ENCODE assay signal across 9 cellular contexts in genomic region chr9:95018099-95018927, GRCh38.
A peak's percentile ranks its signal among the peaks of the same experiment; 100 is the strongest.
DNase-seq lines count a peak whose midpoint lies in the region; ATAC-seq and TF ChIP-seq lines count a peak whose summit lies in the region.
"Had no signal": no experiment of that assay in that cellular context is flagged by ENCODE, and none has a peak within 500 bp of the region (broad histone marks: within the 10 kb centered on the region; RNA-seq: fewer than 3 reads in every experiment).

No MANE protein-coding gene starts in this region.

- peak; percentile 69 for ATAC-seq in GM21447 (IDR thresholded peaks at IDR 0.05; ENCODE audit: unreplicated experiment)

- intact Hi-C loops in spleen (cut with DNase I; ENCODE audit: low total_unique reads), result no loop called here

- H3K27me3 ChIP-seq in adipocyte (replicated peaks; ENCODE audit: control insufficient read depth, insufficient read depth, low read length) (no peaks in the 10 kb centered on the region), hepatocyte (no peaks in the 10 kb centered on the region), spleen (replicated peaks in 1 of 7) (no peaks in the 10 kb centered on the region)

- no peak overlapping the region for H2AFZ ChIP-seq in hepatocyte

- TF ChIP-seq CTCF in hepatocyte (IDR thresholded peaks at IDR 0.05; ENCODE audit: poor library complexity) (no peak), spleen (IDR thresholded peaks at IDR 0.05 in 8 of 11, conservative IDR thresholded peaks at IDR 0.05 in 3 of 11) (no peak)

- peaks cover 9% of the 10 kb centered on the region for H4K20me1 ChIP-seq in hepatocyte (ENCODE audit: insufficient read depth, poor library complexity, severe bottlenecking)

- H3K9ac ChIP-seq in adipocyte (ENCODE audit: low read length), result no peak overlapping the region

- peak overlapping the region; percentile 47 for H3K4me2 ChIP-seq in hepatocyte

- peak overlapping the region; percentile 28 for H3K4me3 ChIP-seq in adipocyte (ENCODE audit: low read length)
- no peak overlapping the region for H3K4me3 ChIP-seq in hepatocyte
- H3K4me3 ChIP-seq in spleen, result no peak overlapping the region

- WGBS in hepatocyte (ENCODE audit: low lambda C conversion rate, missing lambda C conversion rate), result 54% methylated on average over 11 of the region's 11 CpGs
- 40 to 52% (median 49%) methylated on average over 11 of the region's 11 CpGs for WGBS in spleen, 5 donors

- H3K79me2 ChIP-seq in hepatocyte, result peaks cover 100% of the 10 kb centered on the region

- H3K27ac ChIP-seq in hepatocyte (peak overlapping the region; percentile 69), spleen (peak overlapping the region in 7 of 8 donors; percentile 28 to 65 (median 43))

- H3K4me1 ChIP-seq in adipocyte (ENCODE audit: control insufficient read depth, insufficient read depth, low read length) (peaks cover 16% of the 10 kb centered on the region), hepatocyte (ENCODE audit: insufficient read depth) (peaks cover 28% of the 10 kb centered on the region), spleen (peaks cover 0 to 37% (median 19%) of the 10 kb centered on the region in 6 donors)

- no peaks in the 10 kb centered on the region for H3K9me2 ChIP-seq in hepatocyte (replicated peaks; ENCODE audit: insufficient read depth)

- H3K36me3 ChIP-seq in adipocyte (ENCODE audit: control insufficient read depth, insufficient read depth, low read length, severe bottlenecking) (peaks cover 67% of the 10 kb centered on the region), hepatocyte (replicated peaks; ENCODE audit: insufficient read depth, low read depth) (no peaks in the 10 kb centered on the region), spleen (peaks cover 0 to 49% (median 7%) of the 10 kb centered on the region in 6 donors)

- no peaks in the 10 kb centered on the region for H3K9me3 ChIP-seq in adipocyte (ENCODE audit: control insufficient read depth, low read length)
- no peaks in the 10 kb centered on the region for H3K9me3 ChIP-seq in hepatocyte (ENCODE audit: low read depth)
- H3K9me3 ChIP-seq in spleen, result no peaks in the 10 kb centered on the region

- peak; percentile 93 for DNase-seq in adipocyte (ENCODE audit: low read depth)
- no peak for DNase-seq in hepatocyte (ENCODE audit: low spot score)
- DNase-seq in spleen, result no peak
- no peak for DNase-seq in NCI-H446 (lab: John Stamatoyannopoulos, UW)
- no peak for DNase-seq in activated naive CD4-positive, alpha-beta T cell treated with anti-CD3 and anti-CD28 coated beads, Interleukin-2, amount 50 U/mL, for 16 hours
- no peak for DNase-seq in NCI-H2196 treated with DMSO at 0.1 percent for 48 hours (lab: John Stamatoyannopoulos, UW; ENCODE audit: unreplicated experiment)
- DNase-seq in activated CD4-positive, alpha-beta T cell treated with anti-CD3 and anti-CD28 coated beads for 4 hours, result no peak
- DNase-seq: occipital lobe had no signal

- peak in 1 of 3 donors; percentile 8 for TF ChIP-seq POLR2A in spleen (IDR thresholded peaks at IDR 0.05)
